1 cellular context compared by ENCODE assay signal in the genomic region with DNA sequence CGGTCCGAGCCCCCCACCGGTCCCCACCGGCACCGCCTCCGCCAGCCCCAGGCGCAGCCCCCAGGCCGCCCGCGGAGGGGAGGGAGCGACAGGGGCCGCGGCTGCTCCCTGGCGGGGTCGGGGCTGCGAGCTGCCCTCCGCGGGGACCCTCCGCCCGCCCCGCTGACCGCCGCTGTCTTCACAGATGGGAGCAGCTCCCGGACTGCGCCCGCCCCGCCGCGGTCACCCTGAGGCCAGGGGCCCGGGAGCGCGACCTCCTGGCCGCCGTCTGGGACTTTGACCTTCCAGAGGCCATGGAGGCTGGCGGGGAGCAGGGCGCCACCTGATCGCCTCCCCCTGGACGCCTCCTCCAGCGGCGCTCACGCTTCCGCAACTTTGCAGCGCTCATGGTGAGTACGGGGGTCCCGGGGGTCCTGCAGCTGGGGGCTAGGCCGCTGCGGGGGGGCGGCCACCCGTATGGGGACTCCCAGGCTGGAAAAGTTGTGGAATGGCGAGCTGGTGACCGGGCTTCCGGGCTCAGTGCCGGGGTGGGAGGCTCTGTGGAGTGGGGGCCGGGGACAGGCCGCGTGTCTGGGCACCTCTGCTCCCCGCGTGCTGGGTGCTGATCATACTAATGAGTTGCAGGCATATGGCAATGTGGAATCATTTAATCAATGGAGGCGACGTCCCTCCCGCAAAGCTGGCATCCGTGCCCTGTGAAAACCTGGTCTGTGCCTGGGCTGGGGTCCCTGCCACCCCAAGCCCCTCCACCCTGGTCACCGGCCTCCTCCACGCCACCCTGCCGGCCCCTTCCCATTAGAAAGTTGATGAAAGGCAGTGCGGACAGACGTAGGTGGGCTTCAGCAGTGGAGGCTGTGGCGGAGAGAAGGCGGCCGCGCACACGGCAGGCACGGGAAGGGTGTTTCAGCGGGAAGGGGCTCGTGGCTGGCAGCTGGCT.
TF ChIP-seq lines count a peak whose summit lies in the region.

No MANE protein-coding gene starts in this region.

TF ChIP-seq in HepG2, 621 proteins besides CTCF, POLR2A, EP300 and RAD21 (continued from another document and continues in another):
- TF ChIP-seq, protein P1, sequence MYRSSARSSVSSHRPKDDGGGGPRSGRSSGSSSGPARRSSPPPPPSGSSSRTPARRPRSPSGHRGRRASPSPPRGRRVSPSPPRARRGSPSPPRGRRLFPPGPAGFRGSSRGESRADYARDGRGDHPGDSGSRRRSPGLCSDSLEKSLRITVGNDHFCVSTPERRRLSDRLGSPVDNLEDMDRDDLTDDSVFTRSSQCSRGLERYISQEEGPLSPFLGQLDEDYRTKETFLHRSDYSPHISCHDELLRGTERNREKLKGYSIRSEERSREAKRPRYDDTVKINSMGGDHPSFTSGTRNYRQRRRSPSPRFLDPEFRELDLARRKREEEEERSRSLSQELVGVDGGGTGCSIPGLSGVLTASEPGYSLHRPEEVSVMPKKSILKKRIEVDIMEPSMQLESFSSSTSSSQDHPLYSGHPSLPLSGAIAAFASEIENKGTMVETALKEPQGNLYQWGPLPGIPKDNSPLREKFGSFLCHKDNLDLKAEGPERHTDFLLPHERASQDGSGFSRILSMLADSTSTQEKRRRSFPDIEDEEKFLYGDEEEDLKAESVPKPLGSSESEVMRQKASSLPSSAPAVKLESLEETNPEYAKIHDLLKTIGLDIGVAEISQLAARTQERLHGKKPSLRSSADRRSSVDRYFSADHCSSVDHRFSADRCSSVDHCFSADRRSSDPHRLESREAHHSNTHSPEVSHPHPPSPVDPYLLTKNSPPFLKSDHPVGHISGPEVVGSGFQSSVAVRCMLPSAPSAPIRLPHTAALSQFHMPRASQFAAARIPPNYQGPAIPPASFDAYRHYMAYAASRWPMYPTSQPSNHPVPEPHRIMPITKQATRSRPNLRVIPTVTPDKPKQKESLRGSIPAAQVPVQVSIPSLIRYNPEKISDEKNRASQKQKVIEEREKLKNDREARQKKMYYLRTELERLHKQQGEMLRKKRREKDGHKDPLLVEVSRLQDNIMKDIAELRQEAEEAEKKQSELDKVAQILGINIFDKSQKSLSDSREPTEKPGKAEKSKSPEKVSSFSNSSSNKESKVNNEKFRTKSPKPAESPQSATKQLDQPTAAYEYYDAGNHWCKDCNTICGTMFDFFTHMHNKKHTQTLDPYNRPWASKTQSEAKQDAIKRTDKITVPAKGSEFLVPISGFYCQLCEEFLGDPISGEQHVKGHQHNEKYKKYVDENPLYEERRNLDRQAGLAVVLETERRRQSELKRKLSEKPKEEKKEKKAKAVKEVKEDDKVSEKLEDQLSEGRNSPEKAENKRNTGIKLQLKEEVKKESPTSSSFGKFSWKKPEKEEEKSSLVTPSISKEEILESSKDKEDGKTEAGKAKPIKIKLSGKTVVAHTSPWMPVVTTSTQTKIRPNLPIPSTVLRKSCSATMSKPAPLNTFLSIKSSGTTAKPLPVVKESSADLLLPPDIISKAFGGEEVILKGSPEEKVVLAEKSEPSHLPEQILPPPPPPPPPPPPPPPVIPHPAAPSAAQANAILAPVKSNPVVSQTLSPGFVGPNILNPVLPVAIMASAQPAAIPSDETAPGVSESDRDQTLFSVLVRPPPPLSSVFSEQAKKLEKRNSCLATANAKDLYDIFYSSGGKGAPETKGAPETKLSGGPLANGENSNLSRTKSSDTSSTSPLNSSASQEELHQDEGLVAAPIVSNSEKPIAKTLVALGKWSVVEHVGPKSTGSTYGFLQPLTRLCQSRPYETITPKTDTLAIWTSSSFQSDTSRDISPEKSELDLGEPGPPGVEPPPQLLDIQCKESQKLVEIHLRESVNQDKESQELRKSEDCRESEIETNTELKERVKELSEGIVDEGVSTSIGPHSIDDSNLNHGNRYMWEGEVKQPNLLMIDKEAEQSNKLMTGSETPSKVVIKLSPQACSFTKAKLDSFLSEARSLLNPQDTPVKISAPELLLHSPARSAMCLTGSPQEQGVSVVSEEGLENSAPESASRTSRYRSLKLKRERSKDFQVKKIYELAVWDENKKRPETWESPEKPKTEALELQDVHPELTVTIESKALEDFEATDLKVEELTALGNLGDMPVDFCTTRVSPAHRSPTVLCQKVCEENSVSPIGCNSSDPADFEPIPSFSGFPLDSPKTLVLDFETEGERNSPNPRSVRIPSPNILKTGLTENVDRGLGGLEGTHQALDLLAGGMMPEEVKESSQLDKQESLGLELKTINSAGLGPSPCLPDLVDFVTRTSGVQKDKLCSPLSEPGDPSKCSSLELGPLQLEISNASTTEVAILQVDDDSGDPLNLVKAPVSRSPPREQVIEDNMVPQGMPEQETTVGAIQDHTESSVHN (CRISPR knock-in tag; IDR thresholded peaks at IDR 0.05): no peak
- no peak for TF ChIP-seq IKZF1 (IDR thresholded peaks at IDR 0.05)
- TF ChIP-seq, protein P2, sequence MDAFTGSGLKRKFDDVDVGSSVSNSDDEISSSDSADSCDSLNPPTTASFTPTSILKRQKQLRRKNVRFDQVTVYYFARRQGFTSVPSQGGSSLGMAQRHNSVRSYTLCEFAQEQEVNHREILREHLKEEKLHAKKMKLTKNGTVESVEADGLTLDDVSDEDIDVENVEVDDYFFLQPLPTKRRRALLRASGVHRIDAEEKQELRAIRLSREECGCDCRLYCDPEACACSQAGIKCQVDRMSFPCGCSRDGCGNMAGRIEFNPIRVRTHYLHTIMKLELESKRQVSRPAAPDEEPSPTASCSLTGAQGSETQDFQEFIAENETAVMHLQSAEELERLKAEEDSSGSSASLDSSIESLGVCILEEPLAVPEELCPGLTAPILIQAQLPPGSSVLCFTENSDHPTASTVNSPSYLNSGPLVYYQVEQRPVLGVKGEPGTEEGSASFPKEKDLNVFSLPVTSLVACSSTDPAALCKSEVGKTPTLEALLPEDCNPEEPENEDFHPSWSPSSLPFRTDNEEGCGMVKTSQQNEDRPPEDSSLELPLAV (CRISPR knock-in tag; conservative IDR thresholded peaks at IDR 0.05; ENCODE audit: low read depth): no peak
- no peak for TF ChIP-seq ZNF468 (CRISPR knock-in tag; IDR thresholded peaks at IDR 0.05)
- TF ChIP-seq MED8 (CRISPR knock-in tag; IDR thresholded peaks at IDR 0.05; ENCODE audit: insufficient replicate concordance): no peak
- TF ChIP-seq ZBTB33 (CRISPR knock-in tag; IDR thresholded peaks at IDR 0.05): no peak
- TF ChIP-seq SMC3 (IDR thresholded peaks at IDR 0.05; ENCODE audit: low read length): no peak
- no peak for TF ChIP-seq MTF2 (CRISPR knock-in tag; IDR thresholded peaks at IDR 0.05; ENCODE audit: borderline replicate concordance)
- TF ChIP-seq, protein P3, sequence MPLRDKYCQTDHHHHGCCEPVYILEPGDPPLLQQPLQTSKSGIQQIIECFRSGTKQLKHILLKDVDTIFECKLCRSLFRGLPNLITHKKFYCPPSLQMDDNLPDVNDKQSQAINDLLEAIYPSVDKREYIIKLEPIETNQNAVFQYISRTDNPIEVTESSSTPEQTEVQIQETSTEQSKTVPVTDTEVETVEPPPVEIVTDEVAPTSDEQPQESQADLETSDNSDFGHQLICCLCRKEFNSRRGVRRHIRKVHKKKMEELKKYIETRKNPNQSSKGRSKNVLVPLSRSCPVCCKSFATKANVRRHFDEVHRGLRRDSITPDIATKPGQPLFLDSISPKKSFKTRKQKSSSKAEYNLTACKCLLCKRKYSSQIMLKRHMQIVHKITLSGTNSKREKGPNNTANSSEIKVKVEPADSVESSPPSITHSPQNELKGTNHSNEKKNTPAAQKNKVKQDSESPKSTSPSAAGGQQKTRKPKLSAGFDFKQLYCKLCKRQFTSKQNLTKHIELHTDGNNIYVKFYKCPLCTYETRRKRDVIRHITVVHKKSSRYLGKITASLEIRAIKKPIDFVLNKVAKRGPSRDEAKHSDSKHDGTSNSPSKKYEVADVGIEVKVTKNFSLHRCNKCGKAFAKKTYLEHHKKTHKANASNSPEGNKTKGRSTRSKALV (CRISPR knock-in tag; IDR thresholded peaks at IDR 0.05): peak; percentile 73; the same call in 1 of the 2 replicates
- no peak for TF ChIP-seq MAF1 (CRISPR knock-in tag; IDR thresholded peaks at IDR 0.05; ENCODE audit: borderline replicate concordance)
- TF ChIP-seq HNRNPK (IDR thresholded peaks at IDR 0.05; ENCODE audit: low read depth, low read length, poor library complexity, severe bottlenecking): peak; percentile 21
- TF ChIP-seq NR2C2 (CRISPR knock-in tag; IDR thresholded peaks at IDR 0.05; ENCODE audit: borderline replicate concordance): peak; percentile 71
- no peak for TF ChIP-seq ZFP91 (CRISPR knock-in tag; IDR thresholded peaks at IDR 0.05; ENCODE audit: borderline replicate concordance)
- TF ChIP-seq ZNF326 (CRISPR knock-in tag; IDR thresholded peaks at IDR 0.05; ENCODE audit: borderline replicate concordance): no peak
- TF ChIP-seq, protein P4, sequence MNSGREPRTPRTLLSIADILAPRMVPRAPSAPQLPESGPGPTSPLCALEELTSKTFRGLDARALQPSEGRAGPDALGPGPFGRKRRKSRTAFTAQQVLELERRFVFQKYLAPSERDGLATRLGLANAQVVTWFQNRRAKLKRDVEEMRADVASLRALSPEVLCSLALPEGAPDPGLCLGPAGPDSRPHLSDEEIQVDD (CRISPR knock-in tag; IDR thresholded peaks at IDR 0.05; ENCODE audit: borderline replicate concordance): no peak
- no peak for TF ChIP-seq SIX4 (CRISPR knock-in tag; IDR thresholded peaks at IDR 0.05)
- TF ChIP-seq, protein P5, sequence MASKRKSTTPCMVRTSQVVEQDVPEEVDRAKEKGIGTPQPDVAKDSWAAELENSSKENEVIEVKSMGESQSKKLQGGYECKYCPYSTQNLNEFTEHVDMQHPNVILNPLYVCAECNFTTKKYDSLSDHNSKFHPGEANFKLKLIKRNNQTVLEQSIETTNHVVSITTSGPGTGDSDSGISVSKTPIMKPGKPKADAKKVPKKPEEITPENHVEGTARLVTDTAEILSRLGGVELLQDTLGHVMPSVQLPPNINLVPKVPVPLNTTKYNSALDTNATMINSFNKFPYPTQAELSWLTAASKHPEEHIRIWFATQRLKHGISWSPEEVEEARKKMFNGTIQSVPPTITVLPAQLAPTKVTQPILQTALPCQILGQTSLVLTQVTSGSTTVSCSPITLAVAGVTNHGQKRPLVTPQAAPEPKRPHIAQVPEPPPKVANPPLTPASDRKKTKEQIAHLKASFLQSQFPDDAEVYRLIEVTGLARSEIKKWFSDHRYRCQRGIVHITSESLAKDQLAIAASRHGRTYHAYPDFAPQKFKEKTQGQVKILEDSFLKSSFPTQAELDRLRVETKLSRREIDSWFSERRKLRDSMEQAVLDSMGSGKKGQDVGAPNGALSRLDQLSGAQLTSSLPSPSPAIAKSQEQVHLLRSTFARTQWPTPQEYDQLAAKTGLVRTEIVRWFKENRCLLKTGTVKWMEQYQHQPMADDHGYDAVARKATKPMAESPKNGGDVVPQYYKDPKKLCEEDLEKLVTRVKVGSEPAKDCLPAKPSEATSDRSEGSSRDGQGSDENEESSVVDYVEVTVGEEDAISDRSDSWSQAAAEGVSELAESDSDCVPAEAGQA (IDR thresholded peaks at IDR 0.05; ENCODE audit: low read depth): no peak
- TF ChIP-seq, protein P5 (CRISPR knock-in tag; IDR thresholded peaks at IDR 0.05; ENCODE audit: borderline replicate concordance): no peak
- TF ChIP-seq ZNF274 (CRISPR knock-in tag; IDR thresholded peaks at IDR 0.05): no peak
- no peak for TF ChIP-seq ZNF781 (CRISPR knock-in tag; IDR thresholded peaks at IDR 0.05; ENCODE audit: borderline replicate concordance, not compliant biosample characterization)
- TF ChIP-seq KDM2A (CRISPR knock-in tag; IDR thresholded peaks at IDR 0.05; ENCODE audit: borderline replicate concordance, low read depth): no peak
- TF ChIP-seq ATAD3A (CRISPR knock-in tag; IDR thresholded peaks at IDR 0.05): no peak
- peak; percentile 14; the same call in 1 of the 2 replicates for TF ChIP-seq HDAC2 (CRISPR knock-in tag; IDR thresholded peaks at IDR 0.05)
- TF ChIP-seq JDP2 (CRISPR knock-in tag; IDR thresholded peaks at IDR 0.05; ENCODE audit: borderline replicate concordance): no peak
- TF ChIP-seq ZFP1 (CRISPR knock-in tag; IDR thresholded peaks at IDR 0.05): no peak
- no peak for TF ChIP-seq ZNF121 (CRISPR knock-in tag; IDR thresholded peaks at IDR 0.05)
- TF ChIP-seq, protein P6, sequence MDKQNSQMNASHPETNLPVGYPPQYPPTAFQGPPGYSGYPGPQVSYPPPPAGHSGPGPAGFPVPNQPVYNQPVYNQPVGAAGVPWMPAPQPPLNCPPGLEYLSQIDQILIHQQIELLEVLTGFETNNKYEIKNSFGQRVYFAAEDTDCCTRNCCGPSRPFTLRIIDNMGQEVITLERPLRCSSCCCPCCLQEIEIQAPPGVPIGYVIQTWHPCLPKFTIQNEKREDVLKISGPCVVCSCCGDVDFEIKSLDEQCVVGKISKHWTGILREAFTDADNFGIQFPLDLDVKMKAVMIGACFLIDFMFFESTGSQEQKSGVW (CRISPR knock-in tag; IDR thresholded peaks at IDR 0.05; ENCODE audit: borderline replicate concordance): no peak
